Comparison of ENCODE assay signal across 11 cellular contexts in the genomic region with DNA sequence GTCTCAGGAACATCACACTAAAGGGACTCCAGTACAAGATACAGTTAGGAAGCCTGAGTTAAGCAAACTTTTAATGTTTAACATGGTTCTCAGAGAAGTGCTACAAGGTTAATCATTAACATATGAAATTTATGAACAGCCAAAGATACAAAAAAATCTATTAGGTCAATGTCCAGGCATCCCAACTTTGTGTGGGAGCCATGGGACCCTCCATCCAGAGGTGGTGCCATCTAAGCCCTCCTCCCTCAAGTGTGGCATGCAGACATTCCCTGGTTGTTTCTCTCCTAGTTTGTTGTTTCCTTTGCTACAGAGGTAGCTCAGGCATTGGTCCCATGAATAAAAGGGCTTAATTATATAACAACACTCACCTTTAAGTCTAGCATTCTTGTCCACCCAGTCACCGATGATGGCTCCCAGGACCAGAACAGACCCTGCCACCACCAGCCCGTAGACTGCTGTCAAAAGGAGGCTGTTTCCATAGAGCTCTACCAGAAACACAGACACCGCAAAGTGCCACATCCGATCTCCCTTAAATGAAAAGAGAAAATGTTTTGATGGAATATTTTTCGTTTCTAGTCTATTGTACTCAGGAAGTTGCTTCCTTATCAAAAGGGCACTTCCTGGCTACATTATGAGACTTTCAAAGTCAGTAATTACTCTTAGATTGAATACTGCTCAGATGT. TPM values are rescaled to one million over a fixed set of nuclear protein-coding genes. Genes with fewer than 3 reads are reported as not detected.
DNase-seq lines count a peak whose midpoint lies in the region; ATAC-seq and TF ChIP-seq lines count a peak whose summit lies in the region.
"Had no signal": no experiment of that assay in that cellular context is flagged by ENCODE, and none has a peak within 500 bp of the region (broad histone marks: within the 10 kb centered on the region; RNA-seq: fewer than 3 reads in every experiment).

No MANE protein-coding gene starts in this region.

- H3K36me3 ChIP-seq in psoas muscle (ENCODE audit: insufficient read depth in 1 of 2, low read depth in 1 of 2) (peaks cover 0 to 70% of the 10 kb centered on the region in 2 donors), smooth muscle cell (ENCODE audit: low read depth) (no peaks in the 10 kb centered on the region)
- H3K36me3 ChIP-seq: SJSA1 had no signal

- H3K27me3 Mint-ChIP-seq in Calu3 (ENCODE audit: unreplicated experiment) = no peaks in the 10 kb centered on the region
- H3K27me3 Mint-ChIP-seq in activated T-helper 17 cell treated with anti-CD3 and anti-CD28 coated beads, Interleukin-2, amount 50 U/mL, for 72 hours = no peaks in the 10 kb centered on the region

- no peak overlapping the region for H3K9ac ChIP-seq in smooth muscle cell (ENCODE audit: low read depth)

- H3K27me3 ChIP-seq in psoas muscle (ENCODE audit: insufficient read depth in 3 of 3, low read length in 2 of 3) = no peaks in the 10 kb centered on the region
- H3K27me3 ChIP-seq in smooth muscle cell (ENCODE audit: low read depth) = no peaks in the 10 kb centered on the region

- intact Hi-C loops in Calu3 (cut with micrococcal nuclease; ENCODE audit: unreplicated experiment) = loop anchor here (1.0 to 5.0 kb wide), 4 partner anchors 20 to 108 kb away; no protein-coding TSS in a partner anchor
- intact Hi-C loops in psoas muscle (cut with DNase I) = loop anchor here (2.0 to 10.0 kb wide), 4 partner anchors 16 to 110 kb away; no protein-coding TSS in a partner anchor

- no peaks in the 10 kb centered on the region for H3K9me3 ChIP-seq in psoas muscle
- H3K9me3 ChIP-seq in smooth muscle cell (replicated peaks; ENCODE audit: low read depth) = no peaks in the 10 kb centered on the region
- H3K9me3 ChIP-seq: SJSA1 had no signal

- no peaks in the 10 kb centered on the region for H4K20me1 ChIP-seq in smooth muscle cell (ENCODE audit: low read depth)

- H3K4me3 ChIP-seq in psoas muscle = peak overlapping the region; percentile 82
- H3K4me3 ChIP-seq in smooth muscle cell = no peak overlapping the region
- H3K4me3 ChIP-seq: SJSA1 had no signal

- H3K27ac ChIP-seq in psoas muscle (peak overlapping the region; percentile 48), smooth muscle cell (ENCODE audit: low read depth) (no peak overlapping the region)
- H3K27ac ChIP-seq: SJSA1 had no signal

- H3K9me3 Mint-ChIP-seq in Calu3 (ENCODE audit: low read depth, unreplicated experiment) = no peaks in the 10 kb centered on the region
- H3K9me3 Mint-ChIP-seq in activated T-helper 17 cell treated with anti-CD3 and anti-CD28 coated beads, Interleukin-2, amount 50 U/mL, for 72 hours = no peaks in the 10 kb centered on the region
- H3K9me3 Mint-ChIP-seq: CD14-positive monocyte had no signal

- DNase-seq in Calu3 (peak; percentile 62), kidney glomerular epithelial cell (lab: John Stamatoyannopoulos, UW) (peak; percentile 92), psoas muscle (no peak), smooth muscle cell (lab: John Stamatoyannopoulos, UW; ENCODE audit: unreplicated experiment) (no peak), SHP77 treated with DMSO at 0.1 percent for 48 hours (lab: John Stamatoyannopoulos, UW) (no peak), hepatic stellate cell (ENCODE audit: low spot score) (no peak)
- DNase-seq: NCI-H2107 had no signal

- no peak overlapping the region for H3K4me2 ChIP-seq in smooth muscle cell

- peak overlapping the region; percentile 23 for H3K4me3 Mint-ChIP-seq in Calu3 (ENCODE audit: low read depth, unreplicated experiment)
- H3K4me3 Mint-ChIP-seq in activated T-helper 17 cell treated with anti-CD3 and anti-CD28 coated beads, Interleukin-2, amount 50 U/mL, for 72 hours = peak overlapping the region; percentile 57
- H3K4me3 Mint-ChIP-seq: CD14-positive monocyte had no signal

- no TSS peak for BruUV-seq in Calu3 (replicated peaks; lab: Mats Ljungman, UMichigan)

- no peaks in the 10 kb centered on the region for H3K79me2 ChIP-seq in smooth muscle cell (ENCODE audit: low read depth)

- CTCF ChIA-PET in Calu3 (lab: Charles Lee) = interaction anchor here (0.8 kb wide), 1 partner anchor 54 kb away, joined by 4 read pairs; no protein-coding TSS in a partner anchor

- H3K36me3 Mint-ChIP-seq in Calu3 (ENCODE audit: insufficient read depth, unreplicated experiment) = peaks cover 31% of the 10 kb centered on the region
- peaks cover 5% of the 10 kb centered on the region for H3K36me3 Mint-ChIP-seq in activated T-helper 17 cell treated with anti-CD3 and anti-CD28 coated beads, Interleukin-2, amount 50 U/mL, for 72 hours (ENCODE audit: low read depth)

- peak overlapping the region; percentile 1 for H3K27ac Mint-ChIP-seq in Calu3 (ENCODE audit: unreplicated experiment)
- peak overlapping the region; percentile 36 for H3K27ac Mint-ChIP-seq in activated T-helper 17 cell treated with anti-CD3 and anti-CD28 coated beads, Interleukin-2, amount 50 U/mL, for 72 hours

- no peaks in the 10 kb centered on the region for H3F3A ChIP-seq in smooth muscle cell (ENCODE audit: low read depth)

- H3K4me1 ChIP-seq in psoas muscle (peaks cover 60% of the 10 kb centered on the region), smooth muscle cell (ENCODE audit: low read depth) (no peaks in the 10 kb centered on the region)

- ATAC-seq in activated T-helper 17 cell treated with anti-CD3 and anti-CD28 coated beads, Interleukin-2, amount 50 U/mL, for 72 hours (replicated peaks) = peak; percentile 38
- ATAC-seq in psoas muscle = no peak
- ATAC-seq in GM18909 (IDR thresholded peaks at IDR 0.05; ENCODE audit: poor library complexity, unreplicated experiment) = no peak

- no peak overlapping the region for H2AFZ ChIP-seq in smooth muscle cell (ENCODE audit: low read depth)

- TF ChIP-seq CTCF in Calu3 (IDR thresholded peaks at IDR 0.05; ENCODE audit: unreplicated experiment) (no peak), psoas muscle (IDR thresholded peaks at IDR 0.05) (no peak), smooth muscle cell (IDR thresholded peaks at IDR 0.05; ENCODE audit: borderline replicate concordance, insufficient read depth, poor library complexity, severe bottlenecking) (no peak)

- WGBS in psoas muscle, 3 donors = 72 to 79% (median 75%) methylated on average over 5 of the region's 5 CpGs
- 83% methylated on average over 5 of the region's 5 CpGs for WGBS in smooth muscle cell (ENCODE audit: low lambda C conversion rate)

- peaks cover 64% of the 10 kb centered on the region for H3K4me1 Mint-ChIP-seq in Calu3 (ENCODE audit: low read depth, unreplicated experiment)
- H3K4me1 Mint-ChIP-seq in activated T-helper 17 cell treated with anti-CD3 and anti-CD28 coated beads, Interleukin-2, amount 50 U/mL, for 72 hours = peaks cover 13% of the 10 kb centered on the region

RNA-seq across cellular contexts. Expression of a gene that starts 5.7 kb away (rescaled TPM):
- total RNA-seq in Calu3 (2022) (37.6 and 49.6 TPM in 2 replicates), psoas muscle (10 to 100 TPM; 21.5 to 65.7 (median 34.6) TPM), smooth muscle cell (10.5 and 15.2 TPM in 2 replicates)
- total RNA-seq in activated T-helper 17 cell treated with anti-CD3 and anti-CD28 coated beads, Interleukin-2, amount 50 U/mL, for 72 hours = 1 to 10 TPM; 1.1 to 4.1 TPM
- polyA plus RNA-seq in psoas muscle (10 to 100 TPM in 2 of 3 donors, 1 to 10 TPM in 1; 8.4 to 49.1 (median 19.4) TPM), smooth muscle cell (8.7 and 9.1 TPM in 2 replicates)

Comparison
In these comparisons a context has a peak if more than half of its experiments do, and no peak if none do; other contexts are left out.
1. DNase-seq: peak in Calu3 (single experiment) and kidney glomerular epithelial cell (single experiment); none in psoas muscle (0 of 2), smooth muscle cell (single experiment), SHP77 treated with DMSO at 0.1 percent for 48 hours (single experiment) and hepatic stellate cell (single experiment).